19 cellular contexts compared by ENCODE assay signal in the genomic region with DNA sequence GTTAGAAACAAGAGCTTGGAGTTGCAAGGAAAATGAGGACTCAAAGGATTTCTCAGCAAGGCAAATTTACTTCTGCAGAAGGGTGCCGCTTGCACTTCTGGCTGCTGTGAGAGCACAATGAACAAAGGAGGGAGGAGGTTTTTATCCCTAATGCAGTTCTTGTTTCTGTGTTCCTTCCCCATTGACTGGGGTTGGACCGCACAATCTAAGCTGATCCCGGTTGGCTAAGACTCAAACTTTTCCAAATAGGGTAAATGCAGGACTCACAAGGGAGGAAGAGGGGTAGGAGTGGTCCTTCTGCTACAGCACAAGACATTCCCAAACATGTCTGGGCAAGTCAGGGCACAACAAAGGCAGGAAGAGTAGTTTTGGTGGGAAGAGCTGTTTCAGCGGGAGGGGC.
"Had no signal": no experiment of that assay in that cellular context is flagged by ENCODE, and none has a peak within 500 bp of the region (broad histone marks: within the 10 kb centered on the region; RNA-seq: fewer than 3 reads in every experiment).

No MANE protein-coding gene starts in this region.

- H3K4me3 Mint-ChIP-seq: activated CD4-positive, alpha-beta memory T cell treated with anti-CD3 and anti-CD28 coated beads, Interleukin-2, amount 10 ng/mL, durations not matched to agents 7 days and 5 days; activated naive CD4-positive, alpha-beta T cell treated with anti-CD3 and anti-CD28 coated beads for 36 hours; activated T-cell treated with anti-CD3 and anti-CD28 coated beads, Interleukin-2, amount 50 U/mL, for 24 hours; brain; stimulated activated effector memory CD8-positive, alpha-beta T cell treated with anti-CD3 and anti-CD28 coated beads, Interleukin-12 subunit alpha, Interleukin-12 subunit beta, amount 100 ng/mL, for 72 hours had no signal

- DNase-seq: activated CD4-positive, alpha-beta memory T cell treated with anti-CD3 and anti-CD28 coated beads, Interleukin-2, amount 10 ng/mL, durations not matched to agents 7 days and 5 days; activated CD4-positive, alpha-beta T cell treated with anti-CD3 and anti-CD28 coated beads for 4 hours; activated naive CD4-positive, alpha-beta T cell treated with anti-CD3 and anti-CD28 coated beads for 36 hours; activated T-cell treated with anti-CD3 and anti-CD28 coated beads, Interleukin-2, amount 50 U/mL, for 24 hours; caudate nucleus; dorsolateral prefrontal cortex; foreskin melanocyte; head of caudate nucleus; kidney glomerular epithelial cell; left ventricle myocardium inferior; stimulated activated CD4-positive, alpha-beta T cell treated with anti-CD3 and anti-CD28 coated beads, Interleukin-4, amount 100 ng/mL, for 24 hours; SW 1271; T-helper 2 cell; upper lobe of right lung had no signal

- H3K27ac ChIP-seq: dorsolateral prefrontal cortex, left ventricle myocardium inferior, parathyroid adenoma, thoracic aorta, upper lobe of right lung had no signal

- H3K36me3 ChIP-seq: left ventricle myocardium inferior, thoracic aorta, upper lobe of right lung had no signal

- H3K4me1 Mint-ChIP-seq: activated CD4-positive, alpha-beta memory T cell treated with anti-CD3 and anti-CD28 coated beads, Interleukin-2, amount 10 ng/mL, durations not matched to agents 7 days and 5 days; stimulated activated effector memory CD8-positive, alpha-beta T cell treated with anti-CD3 and anti-CD28 coated beads, Interleukin-12 subunit alpha, Interleukin-12 subunit beta, amount 100 ng/mL, for 72 hours had no signal

- H3K4me3 ChIP-seq: dorsolateral prefrontal cortex, left ventricle myocardium inferior, thoracic aorta, upper lobe of right lung had no signal

- H3K4me1 ChIP-seq: left ventricle myocardium inferior, parathyroid adenoma, upper lobe of right lung had no signal

- ATAC-seq: sciatic nerve; stimulated activated effector memory CD8-positive, alpha-beta T cell treated with anti-CD3 and anti-CD28 coated beads, Interleukin-12 subunit alpha, Interleukin-12 subunit beta, amount 100 ng/mL, for 72 hours; upper lobe of right lung had no signal

- H3K27me3 Mint-ChIP-seq: activated CD4-positive, alpha-beta memory T cell treated with anti-CD3 and anti-CD28 coated beads, Interleukin-2, amount 10 ng/mL, durations not matched to agents 7 days and 5 days had no signal

- H3K36me3 Mint-ChIP-seq: brain; stimulated activated effector memory CD8-positive, alpha-beta T cell treated with anti-CD3 and anti-CD28 coated beads, Interleukin-12 subunit alpha, Interleukin-12 subunit beta, amount 100 ng/mL, for 72 hours had no signal

- H3K27me3 ChIP-seq: upper lobe of right lung had no signal

- H3K27ac Mint-ChIP-seq: activated CD4-positive, alpha-beta memory T cell treated with anti-CD3 and anti-CD28 coated beads, Interleukin-2, amount 10 ng/mL, durations not matched to agents 7 days and 5 days; activated naive CD4-positive, alpha-beta T cell treated with anti-CD3 and anti-CD28 coated beads for 36 hours; activated T-cell treated with anti-CD3 and anti-CD28 coated beads, Interleukin-2, amount 50 U/mL, for 24 hours; brain; stimulated activated effector memory CD8-positive, alpha-beta T cell treated with anti-CD3 and anti-CD28 coated beads, Interleukin-12 subunit alpha, Interleukin-12 subunit beta, amount 100 ng/mL, for 72 hours had no signal

- H3K9ac ChIP-seq: parathyroid adenoma had no signal
